ENCODE assay signal across 1 cellular context in the genomic region with DNA sequence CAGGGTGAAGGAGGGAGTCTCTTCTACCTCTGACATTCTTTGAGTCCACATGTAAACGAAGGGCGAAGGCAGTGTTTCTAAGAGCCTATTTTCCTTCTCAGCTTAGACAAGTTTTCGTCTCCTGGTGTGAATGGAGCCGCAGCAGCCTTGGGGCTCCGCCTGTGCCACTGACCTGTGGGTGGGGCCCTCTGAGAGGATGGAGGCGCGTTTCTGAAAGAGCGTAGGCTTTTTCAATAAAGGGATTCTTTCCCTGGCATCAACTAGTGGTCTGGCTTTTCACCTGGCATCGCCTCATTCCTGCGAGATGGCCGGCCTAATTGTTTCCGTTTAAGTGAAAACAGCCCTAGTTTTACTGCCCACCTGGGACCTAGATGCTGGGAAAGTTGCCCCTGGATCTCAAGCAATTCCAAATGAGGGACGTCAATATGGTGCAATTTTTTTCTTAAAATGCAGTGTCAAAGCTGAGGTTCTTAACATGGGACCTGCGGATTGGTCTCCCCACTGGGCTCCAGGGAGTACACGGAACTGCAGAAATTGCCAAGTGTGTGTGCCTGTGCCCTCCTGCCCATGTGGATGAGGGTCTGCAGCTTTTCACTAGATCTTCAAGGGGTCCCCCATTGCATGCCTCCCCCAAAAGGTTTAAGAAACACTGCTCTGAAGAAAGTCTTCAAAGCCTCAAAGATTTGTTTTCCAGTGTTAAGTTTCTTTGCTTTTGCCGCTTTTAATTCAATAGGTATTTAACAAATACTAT.
TF ChIP-seq lines count a peak whose summit lies in the region.

No MANE protein-coding gene starts in this region.

TF ChIP-seq in GM23338, 12 proteins besides CTCF, POLR2A, EP300 and RAD21 (continued from another document):
- TF ChIP-seq ZNF462 (CRISPR knock-in tag; IDR thresholded peaks at IDR 0.05), result no peak
